In genomic region chr4:176781739-176782100, GRCh38 we compare ENCODE assay signal across 13 cellular contexts. TPM values are rescaled to one million over a fixed set of nuclear protein-coding genes. Genes with fewer than 3 reads are reported as not detected.
DNase-seq lines count a peak whose midpoint lies in the region; ATAC-seq and TF ChIP-seq lines count a peak whose summit lies in the region.
"Had no signal": no experiment of that assay in that cellular context is flagged by ENCODE, and none has a peak within 500 bp of the region (broad histone marks: within the 10 kb centered on the region; RNA-seq: fewer than 3 reads in every experiment).

No MANE protein-coding gene starts in this region.

- peaks cover 0 to 6% of the 10 kb centered on the region in 2 experiments; a peak in 1 of 4 replicates for H3K79me1 ChIP-seq in IMR-90 (ENCODE audit: low read depth in 1 of 2, low read length in 2 of 2)

- H4K91ac ChIP-seq in IMR-90 (ENCODE audit: insufficient read depth, low read depth, low read length): peak overlapping the region; percentile 29; the same call in 1 of the 2 replicates

- peak overlapping the region in 1 of 2 experiments; percentile 66; a peak in 2 of 4 replicates for H4K8ac ChIP-seq in IMR-90 (ENCODE audit: low read depth in 2 of 2, low read length in 2 of 2)

- peak overlapping the region; percentile 48; the same call in 1 of the 2 replicates for H2BK120ac ChIP-seq in IMR-90 (ENCODE audit: low read depth, low read length)

- H3K14ac ChIP-seq in IMR-90 (replicated peaks; ENCODE audit: low read depth, low read length): peak overlapping the region; percentile 24

- in situ Hi-C loops in IMR-90 (cut with MboI; ENCODE audit: low sequenced_read_pairs): loop anchor here (25.0 kb wide), 2 partner anchors 394 to 556 kb away; no protein-coding TSS in a partner anchor

- H3K18ac ChIP-seq in IMR-90 (ENCODE audit: low read depth, low read length): peak overlapping the region; percentile 88

- H3K23ac ChIP-seq in IMR-90 (ENCODE audit: low read depth, low read length): peak overlapping the region; percentile 47

- ATAC-seq in IMR-90 (ENCODE audit: low read depth) (no peak), HG03039 (IDR thresholded peaks at IDR 0.05; ENCODE audit: unreplicated experiment) (no peak)
- ATAC-seq: stimulated activated naive B cell treated with anti-CD40 and anti-IgM and Interleukin-4, amounts not matched to agents 10 μg/mL and 1 μg/mL and 100 μg/mL, for 72 hours had no signal

- peak overlapping the region; percentile 81 for H4K5ac ChIP-seq in IMR-90 (ENCODE audit: low read depth, low read length)

- H2AK9ac ChIP-seq in IMR-90 (replicated peaks; ENCODE audit: low read depth, low read length, poor library complexity): no peak overlapping the region

- 40% methylated on average over 1 of the region's 4 CpGs; no CpG with 5 or more reads in 1 of the 2 experiments for WGBS in IMR-90 (ENCODE audit: extremely low coverage in 2 of 2, insufficient read length in 1 of 2), 2 experiments
- WGBS in suprapubic skin: 33% methylated on average over 4 of the region's 4 CpGs

- dilution Hi-C loops in IMR-90 (cut with HindIII; ENCODE audit: low sequenced_read_pairs, unreplicated experiment): no loop called here

- H2AFZ ChIP-seq in IMR-90 (replicated peaks; ENCODE audit: low read length, poor library complexity) (no peak overlapping the region), fibroblast of lung (ENCODE audit: low read length) (no peak overlapping the region)

- DNase-seq in IMR-90 (no peak), WERI-Rb-1 (peak; percentile 37), fibroblast of lung (ENCODE audit: low read depth in 2 of 2) (no peak), suprapubic skin (ENCODE audit: low spot score in 2 of 2) (no peak), BE2C (no peak), T-helper 9 cell (no peak)
- DNase-seq: activated B cell treated with CpG ODN at 0.5 μM for 24 hours; COR-L47; NCI-H2081; stimulated activated CD4-positive, alpha-beta T cell treated with anti-CD3 and anti-CD28 coated beads, Interleukin-4, amount 100 ng/mL, for 1 hour; stimulated activated naive B cell treated with anti-CD40 and anti-IgM and Interleukin-4, amounts not matched to agents 10 μg/mL and 1 μg/mL and 100 μg/mL, for 72 hours had no signal

- H4K20me1 ChIP-seq in IMR-90 (ENCODE audit: insufficient read depth, low read length): peaks cover 61% of the 10 kb centered on the region; the same call in 1 of the 2 replicates
- H4K20me1 ChIP-seq in fibroblast of lung (ENCODE audit: control insufficient read depth, extremely low read depth, insufficient read depth, low read length): no peaks in the 10 kb centered on the region

- peaks cover 12% of the 10 kb centered on the region for H3K9me1 ChIP-seq in IMR-90 (ENCODE audit: insufficient read depth, low read length)

- H3K4me1 ChIP-seq in IMR-90 (ENCODE audit: control insufficient read depth, insufficient read depth, low read length): peaks cover 16% of the 10 kb centered on the region
- peaks cover 15% of the 10 kb centered on the region for H3K4me1 ChIP-seq in fibroblast of lung (ENCODE audit: control insufficient read depth, extremely low read depth, insufficient read depth, low read length)
- H3K4me1 ChIP-seq in suprapubic skin: peaks cover 26% of the 10 kb centered on the region
- H3K4me1 ChIP-seq in BE2C: no peaks in the 10 kb centered on the region

- H3K56ac ChIP-seq in IMR-90 (ENCODE audit: extremely low read depth, insufficient read depth, low read length): 0 out of 2 replicates have a peak overlapping the region, but pooled peaks have one; percentile 35

- H3K9ac ChIP-seq in IMR-90 (ENCODE audit: low read depth, low read length): no peak overlapping the region; the same call in 1 of the 2 replicates
- no peak overlapping the region for H3K9ac ChIP-seq in fibroblast of lung (ENCODE audit: insufficient read depth, low read length)

- TF ChIP-seq CTCF in IMR-90 (conservative IDR thresholded peaks at IDR 0.05; ENCODE audit: low read depth, low read length) (no peak), WERI-Rb-1 (IDR thresholded peaks at IDR 0.05; ENCODE audit: low read depth, low read length) (no peak), fibroblast of lung (conservative IDR thresholded peaks at IDR 0.05 in 1 of 2, IDR thresholded peaks at IDR 0.05 in 1 of 2; ENCODE audit: low read depth in 1 of 2, low read length in 2 of 2) (no peak), suprapubic skin (IDR thresholded peaks at IDR 0.05) (no peak), BE2C (IDR thresholded peaks at IDR 0.05; ENCODE audit: low read depth, low read length) (no peak)

- H3K4me2 ChIP-seq in IMR-90 (ENCODE audit: low read depth, low read length) (peak overlapping the region; percentile 86), fibroblast of lung (ENCODE audit: extremely low read depth, insufficient read depth, low read length) (peak overlapping the region; percentile 51)

- no peak for TF ChIP-seq POLR2A in IMR-90 (IDR thresholded peaks at IDR 0.05; ENCODE audit: low read depth, low read length)
- TF ChIP-seq POLR2A in suprapubic skin (IDR thresholded peaks at IDR 0.05): no peak

- no peak for TF ChIP-seq RAD21 in IMR-90 (IDR thresholded peaks at IDR 0.05; ENCODE audit: low read length)

- TF ChIP-seq EP300 in suprapubic skin (IDR thresholded peaks at IDR 0.05): no peak

- H2BK20ac ChIP-seq in IMR-90 (ENCODE audit: low read depth, low read length): peak overlapping the region; percentile 35; the same call in 1 of the 2 replicates

- H3K27me3 ChIP-seq in IMR-90 (ENCODE audit: control insufficient read depth, insufficient read depth, low read length) (no peaks in the 10 kb centered on the region), WERI-Rb-1 (ENCODE audit: insufficient read depth, low read depth, severe bottlenecking) (no peaks in the 10 kb centered on the region), fibroblast of lung (ENCODE audit: control insufficient read depth, insufficient read depth, low read length) (no peaks in the 10 kb centered on the region), suprapubic skin (no peaks in the 10 kb centered on the region), BE2C (no peaks in the 10 kb centered on the region)

- peaks cover 94% of the 10 kb centered on the region for H3K79me2 ChIP-seq in fibroblast of lung (ENCODE audit: control insufficient read depth, insufficient read depth, low read length)

- no TSS peak for BruUV-seq in IMR-90 (replicated peaks; lab: Mats Ljungman, UMichigan)

- POLR2A ChIA-PET in IMR-90 (lab: Charles Lee; ENCODE audit: unreplicated experiment): no interaction called here

- CTCF ChIA-PET in IMR-90 (lab: Yijun Ruan, JAX): no interaction called here

- H3K27ac ChIP-seq in IMR-90 (ENCODE audit: insufficient read depth, low read length): peak overlapping the region; percentile 80; the same call in 1 of the 2 replicates
- H3K27ac ChIP-seq in WERI-Rb-1: no peak overlapping the region
- peak overlapping the region; percentile 21 for H3K27ac ChIP-seq in fibroblast of lung (ENCODE audit: insufficient read depth, low read length)
- H3K27ac ChIP-seq in suprapubic skin: peak overlapping the region; percentile 80

- peak overlapping the region; percentile 59 for H3K4ac ChIP-seq in IMR-90 (ENCODE audit: low read depth, low read length)

- H3K36me3 ChIP-seq in IMR-90 (ENCODE audit: control insufficient read depth, insufficient read depth, low read length) (no peaks in the 10 kb centered on the region; the same call in 1 of the 2 replicates), WERI-Rb-1 (no peaks in the 10 kb centered on the region), fibroblast of lung (ENCODE audit: control insufficient read depth, insufficient read depth, low read length) (no peaks in the 10 kb centered on the region), suprapubic skin (no peaks in the 10 kb centered on the region), BE2C (no peaks in the 10 kb centered on the region)
- H3K36me3 ChIP-seq: HAP-1 had no signal

- peak overlapping the region; percentile 55 for H2BK5ac ChIP-seq in IMR-90 (ENCODE audit: low read depth, low read length, poor library complexity, severe bottlenecking)

- no peaks in the 10 kb centered on the region for H3K9me3 ChIP-seq in IMR-90 (ENCODE audit: control insufficient read depth, insufficient read depth, low read length)
- H3K9me3 ChIP-seq in WERI-Rb-1 (ENCODE audit: severe bottlenecking): no peaks in the 10 kb centered on the region
- no peaks in the 10 kb centered on the region for H3K9me3 ChIP-seq in fibroblast of lung (ENCODE audit: control insufficient read depth, insufficient read depth, low read depth, low read length)
- H3K9me3 ChIP-seq in suprapubic skin: no peaks in the 10 kb centered on the region
- no peaks in the 10 kb centered on the region for H3K9me3 ChIP-seq in BE2C
- H3K9me3 ChIP-seq: HAP-1 had no signal

- no peak overlapping the region for H3K4me3 ChIP-seq in IMR-90 (ENCODE audit: insufficient read depth, low read depth, low read length)
- H3K4me3 ChIP-seq in WERI-Rb-1 (ENCODE audit: low read depth, low read length): no peak overlapping the region
- no peak overlapping the region for H3K4me3 ChIP-seq in fibroblast of lung (replicated peaks in 1 of 4; ENCODE audit: control extremely low read depth in 1 of 4, insufficient read depth in 1 of 4, low read depth in 3 of 4, low read length in 4 of 4)
- H3K4me3 ChIP-seq in suprapubic skin: no peak overlapping the region
- H3K4me3 ChIP-seq in BE2C (ENCODE audit: low read depth, low read length): no peak overlapping the region
- H3K4me3 ChIP-seq: HAP-1 had no signal

- no peak overlapping the region for H2AK5ac ChIP-seq in IMR-90 (ENCODE audit: low read depth, low read length)

- intact Hi-C loops in IMR-90 (cut with micrococcal nuclease): loop anchor here (2.0 kb wide), 2 partner anchors 101 to 405 kb away; no protein-coding TSS in a partner anchor

- H2BK15ac ChIP-seq in IMR-90 (ENCODE audit: low read depth, low read length): 0 out of 3 replicates have a peak overlapping the region, but pooled peaks have one; percentile 9

TF ChIP-seq in IMR-90, 13 proteins besides CTCF, POLR2A, EP300 and RAD21 (continues in another document):
- no peak for TF ChIP-seq BHLHE40 (IDR thresholded peaks at IDR 0.05; ENCODE audit: low read depth, low read length)
- TF ChIP-seq RCOR1 (IDR thresholded peaks at IDR 0.05; ENCODE audit: insufficient replicate concordance, low read length): no peak
- no peak for TF ChIP-seq CEBPB (IDR thresholded peaks at IDR 0.05; ENCODE audit: low read depth, low read length)

RNA-seq across cellular contexts. Expression of gene VEGFC, which starts 11.0 kb away (rescaled TPM):
- total RNA-seq in IMR-90 (2012; rRNA removed) (22.9 and 26.9 TPM in 2 replicates), fibroblast of lung (49.6 and 67.2 TPM in 2 replicates), suprapubic skin (1 to 10 TPM; 2.3 to 8.1 (median 4.1) TPM)
- polyA plus RNA-seq in IMR-90 (2012; rRNA removed) (43.7 and 49.7 TPM in 2 replicates), fibroblast of lung (74.2 and 100.0 TPM in 2 replicates)
- 22.0 and 30.2 TPM in 2 replicates for polyA plus RNA-seq in IMR-90 (2012; cell fraction: cytosol; rRNA removed)
- polyA plus RNA-seq in IMR-90 (2012; cell fraction: nucleus; rRNA removed; ENCODE audit: low replicate concordance): 15.5 and 65.2 TPM in 2 replicates
- polyA plus RNA-seq in fibroblast of lung (2012): 59.1 and 91.8 TPM in 2 replicates
- polyA minus RNA-seq in fibroblast of lung (ENCODE audit: low replicate concordance): 48.9 and 59.6 TPM in 2 replicates
- not detected for polyA plus RNA-seq in BE2C (2012; ENCODE audit: insufficient read depth, insufficient read length, low read depth)
- total RNA-seq: activated B cell treated with CpG ODN at 0.5 μM for 24 hours had no signal
